In the genomic region with DNA sequence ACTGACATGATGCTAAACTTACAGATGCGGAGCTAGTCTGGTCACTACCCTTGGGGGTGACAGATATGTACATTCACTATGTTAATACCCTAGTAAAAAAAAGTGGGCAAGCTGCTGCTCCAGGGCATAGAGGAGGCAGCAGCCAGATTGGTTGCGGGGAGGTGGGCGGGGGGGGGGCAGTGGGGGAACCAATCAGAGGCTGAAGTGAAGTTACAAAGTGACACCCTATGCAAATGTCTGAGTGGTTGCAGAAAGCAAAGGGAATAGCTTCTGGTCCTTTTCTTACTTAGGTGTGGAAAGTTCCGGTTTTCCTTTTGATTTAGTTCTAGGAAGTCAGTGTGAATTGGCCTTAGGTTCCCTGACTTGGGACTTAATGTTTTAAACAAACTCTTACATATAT, we compare ENCODE assay signal across 27 cellular contexts. TPM values are rescaled to one million over a fixed set of nuclear protein-coding genes. Genes with fewer than 3 reads are reported as not detected.
DNase-seq lines count a peak whose midpoint lies in the region; ATAC-seq, FAIRE-seq and TF ChIP-seq lines count a peak whose summit lies in the region.
"Had no signal": no experiment of that assay in that cellular context is flagged by ENCODE, and none has a peak within 500 bp of the region (broad histone marks: within the 10 kb centered on the region; RNA-seq: fewer than 3 reads in every experiment).

No MANE protein-coding gene starts in this region.

- no peaks in the 10 kb centered on the region for H3F3A ChIP-seq in GM23338 (replicated peaks; ENCODE audit: low read depth)
- no peaks in the 10 kb centered on the region for H3F3A ChIP-seq in Loucy (ENCODE audit: low read depth)
- no peaks in the 10 kb centered on the region for H3F3A ChIP-seq in PC-3 (ENCODE audit: low read length, unreplicated experiment)

- H3K9me3 Mint-ChIP-seq in GM23338, result no peaks in the 10 kb centered on the region
- H3K9me3 Mint-ChIP-seq: brain; stimulated activated naive CD8-positive, alpha-beta T cell treated with anti-CD3 and anti-CD28 coated beads, Interleukin-15, Interleukin-2, amounts not matched to agents 100 ng/mL and 50 ng/mL, for 24 hours; T-helper 1 cell treated with Interleukin-12 subunit alpha and Interleukin-12 subunit beta and Interleukin-4 antibody, amounts not matched to agents 30 μg/mL and 1 μg/mL, for 36 hours had no signal

- no peak overlapping the region for H3K4me3 Mint-ChIP-seq in GM23338
- H3K4me3 Mint-ChIP-seq: brain; stimulated activated naive CD8-positive, alpha-beta T cell treated with anti-CD3 and anti-CD28 coated beads, Interleukin-15, Interleukin-2, amounts not matched to agents 100 ng/mL and 50 ng/mL, for 24 hours; T-helper 1 cell treated with Interleukin-12 subunit alpha and Interleukin-12 subunit beta and Interleukin-4 antibody, amounts not matched to agents 30 μg/mL and 1 μg/mL, for 36 hours had no signal

- H3K4me1 ChIP-seq in GM23338 (ENCODE audit: insufficient read depth), result no peaks in the 10 kb centered on the region
- peaks cover 7% of the 10 kb centered on the region for H3K4me1 ChIP-seq in Loucy (ENCODE audit: insufficient read depth, low read length, poor library complexity, severe bottlenecking)
- peaks cover 37% of the 10 kb centered on the region for H3K4me1 ChIP-seq in endothelial cell of umbilical vein (ENCODE audit: control insufficient read depth, extremely low read depth, insufficient read depth, low read length)
- H3K4me1 ChIP-seq in PC-3 (ENCODE audit: insufficient read depth, low read length), result no peaks in the 10 kb centered on the region
- H3K4me1 ChIP-seq: transverse colon had no signal

- no peaks in the 10 kb centered on the region; the same call in 1 of the 2 replicates for H4K20me1 ChIP-seq in GM23338 (replicated peaks; ENCODE audit: insufficient read depth)
- H4K20me1 ChIP-seq in Loucy (ENCODE audit: insufficient read depth, low read length, poor library complexity, severe bottlenecking), result peaks cover 7% of the 10 kb centered on the region
- peaks cover 2% of the 10 kb centered on the region for H4K20me1 ChIP-seq in endothelial cell of umbilical vein (replicated peaks; ENCODE audit: control insufficient read depth, extremely low read depth, insufficient read depth, low read length)
- H4K20me1 ChIP-seq in PC-3 (ENCODE audit: low read length), result no peaks in the 10 kb centered on the region; the same call in 1 of the 2 replicates

- peaks cover 37% of the 10 kb centered on the region for H3K36me3 Mint-ChIP-seq in GM23338 (ENCODE audit: low read depth)

- H3K36me3 ChIP-seq in GM23338 (ENCODE audit: insufficient read depth) (peaks cover 25% of the 10 kb centered on the region), Loucy (ENCODE audit: insufficient read depth, low read length) (peaks cover 74% of the 10 kb centered on the region), endothelial cell of umbilical vein (ENCODE audit: control insufficient read depth in 2 of 2, extremely low read depth in 1 of 2, insufficient read depth in 2 of 2, low read length in 2 of 2) (peaks cover 12 to 33% of the 10 kb centered on the region in 2 experiments), PC-3 (ENCODE audit: low read depth, low read length) (peaks cover 36% of the 10 kb centered on the region)

- CTCF ChIA-PET in endothelial cell of umbilical vein (lab: Charles Lee) (interaction anchor here (3.4 kb wide), 1 partner anchor 38 kb away, joined by 23 read pairs; no protein-coding TSS in a partner anchor), PC-3 (lab: Charles Lee) (no interaction called here)

- H3K27me3 ChIP-seq in GM23338 (ENCODE audit: insufficient read depth) (no peaks in the 10 kb centered on the region), Loucy (ENCODE audit: insufficient read depth, low read length, poor library complexity, severe bottlenecking) (no peaks in the 10 kb centered on the region), endothelial cell of umbilical vein (ENCODE audit: control insufficient read depth in 2 of 2, insufficient read depth in 2 of 2, low read length in 2 of 2) (no peaks in the 10 kb centered on the region), PC-3 (ENCODE audit: low read length) (no peaks in the 10 kb centered on the region)
- H3K27me3 ChIP-seq: transverse colon had no signal

- H3K9me3 ChIP-seq in Loucy (ENCODE audit: insufficient read depth, low read depth, low read length) (no peaks in the 10 kb centered on the region), endothelial cell of umbilical vein (replicated peaks; ENCODE audit: control insufficient read depth, insufficient read depth, low read length) (no peaks in the 10 kb centered on the region), PC-3 (ENCODE audit: low read length) (no peaks in the 10 kb centered on the region)
- H3K9me3 ChIP-seq: transverse colon had no signal

- peak; percentile 12 for FAIRE-seq in endothelial cell of umbilical vein (lab: Jason Lieb, UNC)
- FAIRE-seq: GM12892 had no signal

- H3K9me2 ChIP-seq in GM23338 (ENCODE audit: insufficient read depth), result no peaks in the 10 kb centered on the region
- H3K9me2 ChIP-seq in Loucy (replicated peaks; ENCODE audit: low read depth, low read length), result no peaks in the 10 kb centered on the region
- H3K9me2 ChIP-seq in PC-3 (replicated peaks; ENCODE audit: low read length), result no peaks in the 10 kb centered on the region

- H3K27ac ChIP-seq in GM23338 (ENCODE audit: low read depth) (no peak overlapping the region), endothelial cell of umbilical vein (ENCODE audit: insufficient read depth, low read depth, low read length) (no peak overlapping the region), PC-3 (ENCODE audit: low read length) (no peak overlapping the region)
- H3K27ac ChIP-seq: transverse colon, WERI-Rb-1 had no signal

- POLR2A ChIA-PET in endothelial cell of umbilical vein (lab: Charles Lee), result no interaction called here
- POLR2A ChIA-PET in PC-3 (lab: Charles Lee; ENCODE audit: unreplicated experiment), result no interaction called here

- intact Hi-C loops in endothelial cell of umbilical vein (cut with micrococcal nuclease), result no loop called here
- intact Hi-C loops in PC-3 (cut with micrococcal nuclease), result no loop called here

- H3K4me3 ChIP-seq in GM23338 (no peak overlapping the region), Loucy (ENCODE audit: low read length, poor library complexity, severe bottlenecking) (peak overlapping the region; percentile 2), endothelial cell of umbilical vein (replicated peaks in 1 of 3; ENCODE audit: insufficient read depth in 1 of 3, low read depth in 1 of 3, low read length in 3 of 3) (no peak overlapping the region), PC-3 (ENCODE audit: low read length) (no peak overlapping the region)
- H3K4me3 ChIP-seq: transverse colon had no signal

- no peaks in the 10 kb centered on the region for H3K9me1 ChIP-seq in endothelial cell of umbilical vein (replicated peaks; ENCODE audit: control insufficient read depth, extremely low read depth, insufficient read depth, low read length)

- ATAC-seq in GM23338, result peak; percentile 73
- ATAC-seq in PC-3, result no peak
- no peak for ATAC-seq in GM19035 (IDR thresholded peaks at IDR 0.05; ENCODE audit: unreplicated experiment)

- dilution Hi-C loops in endothelial cell of umbilical vein (cut with MboI; ENCODE audit: extremely low pct_ligation_motif_present, low sequenced_read_pairs), result no loop called here

- no TSS peak for BruUV-seq in endothelial cell of umbilical vein (replicated peaks; lab: Mats Ljungman, UMichigan)
- BruUV-seq in PC-3 (replicated peaks; lab: Mats Ljungman, UMichigan), result no TSS peak

- H3K9ac ChIP-seq in Loucy (ENCODE audit: low read depth, low read length, poor library complexity, severe bottlenecking) (peak overlapping the region; percentile 28), endothelial cell of umbilical vein (replicated peaks; ENCODE audit: extremely low read depth, insufficient read depth, low read length) (no peak overlapping the region), PC-3 (ENCODE audit: low read length) (no peak overlapping the region)

- H3K4me2 ChIP-seq in GM23338 (no peak overlapping the region), Loucy (ENCODE audit: low read depth, low read length, poor library complexity, severe bottlenecking) (peak overlapping the region; percentile 17), endothelial cell of umbilical vein (ENCODE audit: insufficient read depth, low read length) (no peak overlapping the region), PC-3 (ENCODE audit: low read length) (no peak overlapping the region)

- H2AFZ ChIP-seq in GM23338, result no peak overlapping the region
- no peak overlapping the region for H2AFZ ChIP-seq in Loucy (ENCODE audit: low read length)
- no peak overlapping the region for H2AFZ ChIP-seq in endothelial cell of umbilical vein (ENCODE audit: low read depth, low read length)
- H2AFZ ChIP-seq in PC-3 (ENCODE audit: low read length), result no peak overlapping the region

- TF ChIP-seq POLR2A in endothelial cell of umbilical vein (IDR thresholded peaks at IDR 0.05; ENCODE audit: low read depth, low read length), result no peak

- H3K79me2 ChIP-seq in GM23338 (replicated peaks; ENCODE audit: insufficient read depth) (peaks cover 7% of the 10 kb centered on the region), Loucy (ENCODE audit: insufficient read depth, low read length) (peaks cover 12% of the 10 kb centered on the region; the same call in 1 of the 2 replicates), endothelial cell of umbilical vein (ENCODE audit: control insufficient read depth, insufficient read depth, low read length) (peaks cover 26% of the 10 kb centered on the region), PC-3 (ENCODE audit: low read length) (peaks cover 13% of the 10 kb centered on the region)

- H3K4me1 Mint-ChIP-seq in GM23338, result peaks cover 8% of the 10 kb centered on the region

- H3K27me3 Mint-ChIP-seq in GM23338 (ENCODE audit: insufficient read depth, low read depth, poor library complexity), result peaks cover 2% of the 10 kb centered on the region
- H3K27me3 Mint-ChIP-seq: brain; stimulated activated naive CD8-positive, alpha-beta T cell treated with anti-CD3 and anti-CD28 coated beads, Interleukin-15, Interleukin-2, amounts not matched to agents 100 ng/mL and 50 ng/mL, for 24 hours had no signal

- TF ChIP-seq CTCF in GM23338 (conservative IDR thresholded peaks at IDR 0.05; ENCODE audit: low read depth in 2 of 2) (no peak), Loucy (conservative IDR thresholded peaks at IDR 0.05; ENCODE audit: low read length) (no peak), endothelial cell of umbilical vein (IDR thresholded peaks at IDR 0.05; ENCODE audit: extremely low read depth in 1 of 2, insufficient read depth in 1 of 2, low read depth in 1 of 2, low read length in 2 of 2) (no peak), PC-3 (conservative IDR thresholded peaks at IDR 0.05; ENCODE audit: low read depth, low read length) (no peak)

- DNase-seq in GM23338 (ENCODE audit: low spot score) (no peak), endothelial cell of umbilical vein (ENCODE audit: low read depth, low spot score) (no peak), lung microvascular endothelial cell (ENCODE audit: low read depth in 2 of 2) (peak; percentile 10 to 37), OCI-M2 (lab: John Stamatoyannopoulos, UW; ENCODE audit: unreplicated experiment) (no peak), PC-3 (no peak), putamen (ENCODE audit: low spot score) (no peak)
- DNase-seq: activated CD4-positive, alpha-beta T cell treated with anti-CD3 and anti-CD28 coated beads, Interleukin-2, amount 50 U/mL, for 1 hour; activated gamma-delta T cell treated with Interleukin-2 at 50 U/mL for 16 hours; DMS79 treated with DMSO at 0.1 percent for 48 hours; effector memory CD4-positive, alpha-beta T cell; NCI-H1048; NCI-H187; NCI-H69; nucleus accumbens; SHP77; stimulated activated CD4-positive, alpha-beta T cell treated with anti-CD3 and anti-CD28 coated beads, Interleukin-4, amount 100 ng/mL, for 1 hour; transverse colon; WERI-Rb-1 had no signal

- no peak overlapping the region for H3K27ac Mint-ChIP-seq in GM23338
- H3K27ac Mint-ChIP-seq: brain; stimulated activated naive CD8-positive, alpha-beta T cell treated with anti-CD3 and anti-CD28 coated beads, Interleukin-15, Interleukin-2, amounts not matched to agents 100 ng/mL and 50 ng/mL, for 24 hours; T-helper 1 cell treated with Interleukin-12 subunit alpha and Interleukin-12 subunit beta and Interleukin-4 antibody, amounts not matched to agents 30 μg/mL and 1 μg/mL, for 36 hours had no signal

RNA-seq across cellular contexts. Expression of gene NDEL1, which starts 12.1 kb away (rescaled TPM):
- 15.9 and 21.2 TPM in 2 replicates for total RNA-seq in GM23338 (2014; rRNA removed; shearing (Covaris generic))
- polyA plus RNA-seq in GM23338 (2016; fragmentation: Nextera tagmentation; extraction: Ambion mirVana) (21.6 and 26.0 TPM in 2 replicates), endothelial cell of umbilical vein (87.4 and 93.0 TPM in 2 replicates)
- total RNA-seq in endothelial cell of umbilical vein (60.0 and 65.7 TPM in 2 replicates), lung microvascular endothelial cell (24.2 and 42.9 TPM in 2 replicates), PC-3 (2014; rRNA removed) (32.7 and 46.7 TPM in 2 replicates)
- 52.9 and 54.7 TPM in 2 replicates for polyA plus RNA-seq in endothelial cell of umbilical vein (2011; cell fraction: cytosol; rRNA removed)
- polyA plus RNA-seq in endothelial cell of umbilical vein (2011; cell fraction: nucleus; rRNA removed), result 106 and 118 TPM in 2 replicates
- polyA plus RNA-seq in endothelial cell of umbilical vein (2012), result 53.3 and 59.4 TPM in 2 replicates
- polyA minus RNA-seq in endothelial cell of umbilical vein, result 59.7 and 66.7 TPM in 2 replicates
- 21.3 TPM for polyA minus RNA-seq in endothelial cell of umbilical vein (2011; cell fraction: cytosol; rRNA and poly(A)+ RNA removed)
- polyA minus RNA-seq in endothelial cell of umbilical vein (2011; cell fraction: nucleus; rRNA and poly(A)+ RNA removed), result 80.1 and 92.6 TPM in 2 replicates

RNA-seq across cellular contexts. Expression of gene RNF222, which starts 50.2 kb away (rescaled TPM):
- total RNA-seq in GM23338 (2014; rRNA removed; shearing (Covaris generic)), result 0.07 and 0.31 TPM in 2 replicates
- 0.10 TPM in 1 of 2 replicates, not detected in the other for polyA plus RNA-seq in GM23338 (2016; fragmentation: Nextera tagmentation; extraction: Ambion mirVana)
- not detected in 2 replicates for total RNA-seq in endothelial cell of umbilical vein
- polyA plus RNA-seq in endothelial cell of umbilical vein, result not detected in 2 replicates
- polyA plus RNA-seq in endothelial cell of umbilical vein (2011; cell fraction: cytosol; rRNA removed), result not detected in 2 replicates
- polyA plus RNA-seq in endothelial cell of umbilical vein (2011; cell fraction: nucleus; rRNA removed), result not detected in 2 replicates
- not detected in 2 replicates for polyA plus RNA-seq in endothelial cell of umbilical vein (2012)
- polyA minus RNA-seq in endothelial cell of umbilical vein, result not detected in 2 replicates
- polyA minus RNA-seq in endothelial cell of umbilical vein (2011; cell fraction: cytosol; rRNA and poly(A)+ RNA removed), result not detected
- polyA minus RNA-seq in endothelial cell of umbilical vein (2011; cell fraction: nucleus; rRNA and poly(A)+ RNA removed), result not detected in 2 replicates
- total RNA-seq in lung microvascular endothelial cell, result under 0.01 TPM in 1 of 2 replicates, not detected in the other
- total RNA-seq in PC-3 (2014; rRNA removed), result 0.07 TPM in 1 of 2 replicates, not detected in the other
- total RNA-seq: fibroblast of lung, LHCN-M2, liver, transverse colon had no signal
- polyA plus RNA-seq: fibroblast of lung, liver had no signal

Comparison
In these comparisons a context has a peak if more than half of its experiments do, and no peak if none do; other contexts are left out.
1. DNase-seq: peak in lung microvascular endothelial cell (2 of 2); none in GM23338 (single experiment), endothelial cell of umbilical vein (single experiment), OCI-M2 (single experiment), PC-3 (single experiment) and putamen (single experiment).